10 cellular contexts compared by ENCODE assay signal in the genomic region with DNA sequence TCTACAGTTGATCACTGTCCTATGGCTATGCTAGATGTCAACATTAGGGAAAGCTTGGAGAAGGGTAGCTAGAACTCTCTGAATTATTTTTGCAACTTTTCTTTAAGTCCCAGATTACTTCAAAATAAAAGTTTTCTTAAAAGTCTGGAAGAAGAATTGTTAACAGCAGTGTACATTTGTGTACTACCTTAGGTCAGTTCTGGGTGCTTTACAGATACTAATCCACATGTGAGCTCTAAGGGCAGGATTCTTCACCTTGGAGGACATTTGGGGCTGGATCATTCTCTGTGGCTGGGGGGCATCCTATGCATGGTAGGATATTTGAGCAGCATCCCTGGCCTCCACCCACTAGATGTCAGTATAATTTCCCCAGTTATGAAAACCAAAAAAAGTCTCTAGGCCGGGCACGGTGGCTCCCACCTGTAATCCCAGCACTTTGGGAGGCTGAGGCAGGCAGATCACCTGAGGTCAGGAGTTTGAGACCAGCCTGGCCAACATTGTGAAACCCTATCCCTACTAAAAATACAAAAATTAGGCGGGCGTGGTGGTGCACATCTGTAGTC. TPM values are rescaled to one million over a fixed set of nuclear protein-coding genes. Genes with fewer than 3 reads are reported as not detected.
A peak's percentile ranks its signal among the peaks of the same experiment; 100 is the strongest.
DNase-seq lines count a peak whose midpoint lies in the region; FAIRE-seq and TF ChIP-seq lines count a peak whose summit lies in the region.
"Had no signal": no experiment of that assay in that cellular context is flagged by ENCODE, and none has a peak within 500 bp of the region (broad histone marks: within the 10 kb centered on the region; RNA-seq: fewer than 3 reads in every experiment).

No MANE protein-coding gene starts in this region.

- DNase-seq in AG09319 (ENCODE audit: extremely low read depth, low read depth) = no peak
- DNase-seq in GM06990 (ENCODE audit: extremely low read depth, insufficient read length) = no peak
- peak; percentile 51 for DNase-seq in OCI-LY7 (ENCODE audit: low spot score)
- peak; percentile 21 for DNase-seq in endothelial cell of umbilical vein (ENCODE audit: low read depth, low spot score)
- DNase-seq in NCI-H345 treated with DMSO at 0.1 percent for 48 hours (lab: John Stamatoyannopoulos, UW; ENCODE audit: unreplicated experiment) = no peak
- no peak for DNase-seq in adrenal gland
- DNase-seq in RCC 7860 (ENCODE audit: low spot score) = no peak
- no peak for DNase-seq in activated CD4-positive, CD25-positive, alpha-beta regulatory T cell treated with anti-CD3 and anti-CD28 coated beads, Interleukin-2, amount 50 U/mL, for 72 hours
- DNase-seq: activated CD4-positive, CD25-positive, alpha-beta regulatory T cell had no signal

- POLR2A ChIA-PET in OCI-LY7 (lab: Charles Lee) (interaction anchor here (0.7 kb wide), 1 partner anchor 84 kb away, joined by 4 read pairs; no protein-coding TSS in a partner anchor), endothelial cell of umbilical vein (lab: Charles Lee) (no interaction called here)

- H4K20me1 ChIP-seq in OCI-LY7 (ENCODE audit: insufficient read depth, low read length) (no peaks in the 10 kb centered on the region), endothelial cell of umbilical vein (replicated peaks; ENCODE audit: control insufficient read depth, extremely low read depth, insufficient read depth, low read length) (no peaks in the 10 kb centered on the region)

- no peak overlapping the region for H3K4me3 ChIP-seq in GM06990 (replicated peaks; ENCODE audit: low read depth, low read length)
- H3K4me3 ChIP-seq in OCI-LY7 (ENCODE audit: low read depth, low read length, poor library complexity, severe bottlenecking) = no peak overlapping the region
- no peak overlapping the region for H3K4me3 ChIP-seq in endothelial cell of umbilical vein (replicated peaks in 1 of 3; ENCODE audit: insufficient read depth in 1 of 3, low read depth in 1 of 3, low read length in 3 of 3)
- H3K4me3 ChIP-seq in adrenal gland = no peak overlapping the region

- CTCF ChIA-PET in OCI-LY7 (lab: Charles Lee; ENCODE audit: unreplicated experiment) (no interaction called here), endothelial cell of umbilical vein (lab: Charles Lee) (interaction anchor here (0.7 to 2.6 kb wide), 6 partner anchors 13 to 171 kb away, joined by 3 to 7 read pairs (median 6); a partner anchor contains a TSS)

- intact Hi-C loops in OCI-LY7 (cut with micrococcal nuclease; ENCODE audit: unreplicated experiment) (loop anchor here (5.0 kb wide), 1 partner anchor 129 kb away; a partner anchor contains a TSS), endothelial cell of umbilical vein (cut with micrococcal nuclease) (no loop called here), adrenal gland (cut with DNase I) (no loop called here)

- no peaks in the 10 kb centered on the region for H3K9me1 ChIP-seq in endothelial cell of umbilical vein (replicated peaks; ENCODE audit: control insufficient read depth, extremely low read depth, insufficient read depth, low read length)

- BruUV-seq in OCI-LY7 (replicated peaks; lab: Mats Ljungman, UMichigan) = no TSS peak
- BruUV-seq in endothelial cell of umbilical vein (replicated peaks; lab: Mats Ljungman, UMichigan) = no TSS peak

- H3K27ac ChIP-seq in OCI-LY7 (ENCODE audit: low read depth, low read length, poor library complexity, severe bottlenecking) (no peak overlapping the region), endothelial cell of umbilical vein (ENCODE audit: insufficient read depth, low read depth, low read length) (no peak overlapping the region), adrenal gland (no peak overlapping the region)

- H2AFZ ChIP-seq in OCI-LY7 (ENCODE audit: low read length) (peak overlapping the region; percentile 53; the same call in 1 of the 2 replicates), endothelial cell of umbilical vein (ENCODE audit: low read depth, low read length) (no peak overlapping the region)

- H3K9me2 ChIP-seq in OCI-LY7 (ENCODE audit: insufficient read depth, low read length) = no peaks in the 10 kb centered on the region

- H3K27me3 ChIP-seq in GM06990 (replicated peaks; ENCODE audit: control insufficient read depth, insufficient read depth, low read length) (no peaks in the 10 kb centered on the region), endothelial cell of umbilical vein (ENCODE audit: control insufficient read depth in 2 of 2, insufficient read depth in 2 of 2, low read length in 2 of 2) (no peaks in the 10 kb centered on the region), adrenal gland (no peaks in the 10 kb centered on the region)

- TF ChIP-seq CTCF in AG09319 (IDR thresholded peaks at IDR 0.05; ENCODE audit: low read depth, low read length) (peak; percentile 6), GM06990 (IDR thresholded peaks at IDR 0.05; ENCODE audit: insufficient read depth, low read length, poor library complexity, severe bottlenecking) (peak; percentile 45), OCI-LY7 (conservative IDR thresholded peaks at IDR 0.05; ENCODE audit: low read length) (peak; percentile 79), endothelial cell of umbilical vein (IDR thresholded peaks at IDR 0.05; ENCODE audit: extremely low read depth in 1 of 2, insufficient read depth in 1 of 2, low read depth in 1 of 2, low read length in 2 of 2) (peak; percentile 31 to 40), adrenal gland (IDR thresholded peaks at IDR 0.05) (peak in 3 of 6 experiments; percentile 21 to 27 (median 24))

- TF ChIP-seq POLR2A in endothelial cell of umbilical vein (IDR thresholded peaks at IDR 0.05; ENCODE audit: low read depth, low read length) = no peak
- TF ChIP-seq POLR2A in adrenal gland (IDR thresholded peaks at IDR 0.05) = no peak

- peaks cover 11% of the 10 kb centered on the region for H3K4me1 ChIP-seq in OCI-LY7 (ENCODE audit: insufficient read depth, low read length, poor library complexity, severe bottlenecking)
- H3K4me1 ChIP-seq in endothelial cell of umbilical vein (ENCODE audit: control insufficient read depth, extremely low read depth, insufficient read depth, low read length) = peaks cover 7% of the 10 kb centered on the region
- peaks cover 10 to 17% of the 10 kb centered on the region in 2 donors for H3K4me1 ChIP-seq in adrenal gland (replicated peaks in 1 of 2)

- FAIRE-seq in endothelial cell of umbilical vein (lab: Jason Lieb, UNC) (peak; percentile 75), RCC 7860 (lab: Jason Lieb, UNC) (no peak)

- H3K4me2 ChIP-seq in OCI-LY7 (ENCODE audit: low read length) (no peak overlapping the region), endothelial cell of umbilical vein (ENCODE audit: insufficient read depth, low read length) (no peak overlapping the region)

- H3K9ac ChIP-seq in endothelial cell of umbilical vein (replicated peaks; ENCODE audit: extremely low read depth, insufficient read depth, low read length) = no peak overlapping the region

- 61 to 81% (median 74%) methylated on average over 4 of the region's 4 CpGs for WGBS in adrenal gland, 4 donors

- dilution Hi-C loops in endothelial cell of umbilical vein (cut with MboI; ENCODE audit: extremely low pct_ligation_motif_present, low sequenced_read_pairs) = no loop called here

- H3K36me3 ChIP-seq in GM06990 (ENCODE audit: control insufficient read depth, insufficient read depth, low read length) (no peaks in the 10 kb centered on the region), OCI-LY7 (ENCODE audit: insufficient read depth, low read length) (no peaks in the 10 kb centered on the region), endothelial cell of umbilical vein (ENCODE audit: control insufficient read depth in 2 of 2, extremely low read depth in 1 of 2, insufficient read depth in 2 of 2, low read length in 2 of 2) (no peaks in the 10 kb centered on the region), adrenal gland (replicated peaks in 1 of 2) (no peaks in the 10 kb centered on the region)

- peaks cover 5% of the 10 kb centered on the region; the same call in 1 of the 2 replicates for H3K79me2 ChIP-seq in OCI-LY7 (ENCODE audit: insufficient read depth, low read depth, low read length)
- no peaks in the 10 kb centered on the region for H3K79me2 ChIP-seq in endothelial cell of umbilical vein (ENCODE audit: control insufficient read depth, insufficient read depth, low read length)

- H3K9me3 ChIP-seq in OCI-LY7 (ENCODE audit: low read length) = peaks cover 5% of the 10 kb centered on the region; the same call in 1 of the 2 replicates
- no peaks in the 10 kb centered on the region for H3K9me3 ChIP-seq in endothelial cell of umbilical vein (replicated peaks; ENCODE audit: control insufficient read depth, insufficient read depth, low read length)
- H3K9me3 ChIP-seq in adrenal gland (replicated peaks in 1 of 3) = no peaks in the 10 kb centered on the region

RNA-seq across cellular contexts. Expression of a gene that starts 2.8 kb away (rescaled TPM):
- total RNA-seq in OCI-LY7 (2014; rRNA removed; shearing (Covaris generic)) = 2.5 and 4.5 TPM in 2 replicates
- total RNA-seq in OCI-LY7 (2022) (7.1 and 7.2 TPM in 2 replicates), endothelial cell of umbilical vein (1.5 and 2.5 TPM in 2 replicates), adrenal gland (1 to 10 TPM in 3 of 8 donors, under 1 TPM in 4, not detected in 1; 0.21 to 1.8 (median 0.97) TPM)
- polyA plus RNA-seq in endothelial cell of umbilical vein (0.69 and 0.86 TPM in 2 replicates), adrenal gland (1 to 10 TPM in 2 of 3 donors, under 1 TPM in 1; 0.26 to 4.5 (median 4.1) TPM)
- 0.39 and 0.76 TPM in 2 replicates for polyA plus RNA-seq in endothelial cell of umbilical vein (2011; cell fraction: cytosol; rRNA removed)
- polyA plus RNA-seq in endothelial cell of umbilical vein (2011; cell fraction: nucleus; rRNA removed) = 2.4 and 2.9 TPM in 2 replicates
- polyA plus RNA-seq in endothelial cell of umbilical vein (2012) = 0.50 and 1.1 TPM in 2 replicates
- 0.56 and 0.66 TPM in 2 replicates for polyA minus RNA-seq in endothelial cell of umbilical vein
- polyA minus RNA-seq in endothelial cell of umbilical vein (2011; cell fraction: cytosol; rRNA and poly(A)+ RNA removed) = 5.5 TPM
- 0.82 and 1.2 TPM in 2 replicates for polyA minus RNA-seq in endothelial cell of umbilical vein (2011; cell fraction: nucleus; rRNA and poly(A)+ RNA removed)

RNA-seq across cellular contexts. Expression of a gene that starts 2.9 kb away (rescaled TPM):
- total RNA-seq in OCI-LY7 (2014; rRNA removed; shearing (Covaris generic)) = 18.7 and 23.3 TPM in 2 replicates
- total RNA-seq in OCI-LY7 (2022) = 44.0 and 48.3 TPM in 2 replicates
- 29.8 and 33.7 TPM in 2 replicates for total RNA-seq in endothelial cell of umbilical vein
- 13.6 and 14.9 TPM in 2 replicates for polyA plus RNA-seq in endothelial cell of umbilical vein
- 8.8 and 11.9 TPM in 2 replicates for polyA plus RNA-seq in endothelial cell of umbilical vein (2011; cell fraction: cytosol; rRNA removed)
- 52.8 and 58.8 TPM in 2 replicates for polyA plus RNA-seq in endothelial cell of umbilical vein (2011; cell fraction: nucleus; rRNA removed)
- 18.0 and 20.7 TPM in 2 replicates for polyA plus RNA-seq in endothelial cell of umbilical vein (2012)
- 7.1 and 12.5 TPM in 2 replicates for polyA minus RNA-seq in endothelial cell of umbilical vein
- polyA minus RNA-seq in endothelial cell of umbilical vein (2011; cell fraction: cytosol; rRNA and poly(A)+ RNA removed) = 12.3 TPM
- 12.0 and 18.0 TPM in 2 replicates for polyA minus RNA-seq in endothelial cell of umbilical vein (2011; cell fraction: nucleus; rRNA and poly(A)+ RNA removed)
- 10 to 100 TPM; 17.8 to 38.4 (median 31.1) TPM for total RNA-seq in adrenal gland
- 100 to 1,000 TPM in 1 of 3 donors, 10 to 100 TPM in 2; 10.8 to 125 (median 68.1) TPM for polyA plus RNA-seq in adrenal gland

RNA-seq across cellular contexts. Expression of a gene that starts 26.1 kb away (rescaled TPM):
- not detected in 2 replicates for total RNA-seq in OCI-LY7 (2014; rRNA removed; shearing (Covaris generic))
- not detected in 2 replicates for total RNA-seq in OCI-LY7 (2022)
- total RNA-seq in endothelial cell of umbilical vein = 3.4 and 4.4 TPM in 2 replicates
- polyA plus RNA-seq in endothelial cell of umbilical vein = 1.0 and 1.5 TPM in 2 replicates
- 0.38 and 0.93 TPM in 2 replicates for polyA plus RNA-seq in endothelial cell of umbilical vein (2011; cell fraction: cytosol; rRNA removed)
- polyA plus RNA-seq in endothelial cell of umbilical vein (2011; cell fraction: nucleus; rRNA removed) = 0.55 and 1.3 TPM in 2 replicates
- polyA plus RNA-seq in endothelial cell of umbilical vein (2012) = 1.6 and 1.7 TPM in 2 replicates
- polyA minus RNA-seq in endothelial cell of umbilical vein = 0.72 TPM in 1 of 2 replicates, not detected in the other
- polyA minus RNA-seq in endothelial cell of umbilical vein (2011; cell fraction: cytosol; rRNA and poly(A)+ RNA removed) = not detected
- 2.5 TPM in 1 of 2 replicates, not detected in the other for polyA minus RNA-seq in endothelial cell of umbilical vein (2011; cell fraction: nucleus; rRNA and poly(A)+ RNA removed)
- 1 to 10 TPM in 1 of 8 donors, not detected in 7; 1.9 TPM for total RNA-seq in adrenal gland
- polyA plus RNA-seq in adrenal gland = 1 to 10 TPM in 1 of 3 donors, under 1 TPM in 1, not detected in 1; 0.71 to 1.9 TPM
- total RNA-seq: LHCN-M2 had no signal

RNA-seq across cellular contexts. Expression of a gene that starts 35.1 kb away (rescaled TPM):
- total RNA-seq in OCI-LY7 (2014; rRNA removed; shearing (Covaris generic)) = 0.16 TPM in 1 of 2 replicates, not detected in the other
- total RNA-seq in OCI-LY7 (2022) (0.20 TPM in 1 of 2 replicates, not detected in the other), endothelial cell of umbilical vein (2.0 TPM in 1 of 2 replicates, not detected in the other), adrenal gland (1 to 10 TPM in 1 of 8 donors, under 1 TPM in 5, not detected in 2; 0.35 to 2.1 (median 0.52) TPM)
- polyA plus RNA-seq in endothelial cell of umbilical vein (0.21 and 0.32 TPM in 2 replicates), adrenal gland (1 to 10 TPM in 2 of 3 donors, under 1 TPM in 1; 0.15 to 1.7 (median 1.1) TPM)
- polyA plus RNA-seq in endothelial cell of umbilical vein (2011; cell fraction: cytosol; rRNA removed) = 0.12 and 0.25 TPM in 2 replicates
- 0.48 and 0.66 TPM in 2 replicates for polyA plus RNA-seq in endothelial cell of umbilical vein (2011; cell fraction: nucleus; rRNA removed)
- 0.96 and 1.4 TPM in 2 replicates for polyA plus RNA-seq in endothelial cell of umbilical vein (2012)
- polyA minus RNA-seq in endothelial cell of umbilical vein = not detected in 2 replicates
- not detected for polyA minus RNA-seq in endothelial cell of umbilical vein (2011; cell fraction: cytosol; rRNA and poly(A)+ RNA removed)
- polyA minus RNA-seq in endothelial cell of umbilical vein (2011; cell fraction: nucleus; rRNA and poly(A)+ RNA removed) = not detected in 2 replicates

RNA-seq across cellular contexts. Expression of a gene that starts 49.2 kb away (rescaled TPM):
- 61.0 and 71.3 TPM in 2 replicates for total RNA-seq in OCI-LY7 (2014; rRNA removed; shearing (Covaris generic))
- total RNA-seq in OCI-LY7 (2022) (86.2 and 97.3 TPM in 2 replicates), endothelial cell of umbilical vein (42.4 and 47.9 TPM in 2 replicates), adrenal gland (10 to 100 TPM in 6 of 8 donors, 1 to 10 TPM in 2; 7.6 to 22.8 (median 12.8) TPM)
- polyA plus RNA-seq in endothelial cell of umbilical vein (41.9 and 50.5 TPM in 2 replicates), adrenal gland (100 to 1,000 TPM in 1 of 3 donors, 10 to 100 TPM in 1, 1 to 10 TPM in 1; 6.7 to 147 (median 54.1) TPM)
- 17.5 and 25.6 TPM in 2 replicates for polyA plus RNA-seq in endothelial cell of umbilical vein (2011; cell fraction: cytosol; rRNA removed)
- 124 and 130 TPM in 2 replicates for polyA plus RNA-seq in endothelial cell of umbilical vein (2011; cell fraction: nucleus; rRNA removed)
- 25.6 and 28.5 TPM in 2 replicates for polyA plus RNA-seq in endothelial cell of umbilical vein (2012)
- 32.7 and 34.6 TPM in 2 replicates for polyA minus RNA-seq in endothelial cell of umbilical vein
- 11.8 TPM for polyA minus RNA-seq in endothelial cell of umbilical vein (2011; cell fraction: cytosol; rRNA and poly(A)+ RNA removed)
- 27.6 and 31.1 TPM in 2 replicates for polyA minus RNA-seq in endothelial cell of umbilical vein (2011; cell fraction: nucleus; rRNA and poly(A)+ RNA removed)

Comparison
In these comparisons a context has a peak if more than half of its experiments do, and no peak if none do; other contexts are left out.
1. DNase-seq: peak in OCI-LY7 (single experiment) and endothelial cell of umbilical vein (single experiment); none in AG09319 (single experiment), GM06990 (single experiment), NCI-H345 treated with DMSO at 0.1 percent for 48 hours (single experiment), adrenal gland (0 of 7), RCC 7860 (single experiment) and activated CD4-positive, CD25-positive, alpha-beta regulatory T cell treated with anti-CD3 and anti-CD28 coated beads, Interleukin-2, amount 50 U/mL, for 72 hours (single experiment).